In the genomic region with DNA sequence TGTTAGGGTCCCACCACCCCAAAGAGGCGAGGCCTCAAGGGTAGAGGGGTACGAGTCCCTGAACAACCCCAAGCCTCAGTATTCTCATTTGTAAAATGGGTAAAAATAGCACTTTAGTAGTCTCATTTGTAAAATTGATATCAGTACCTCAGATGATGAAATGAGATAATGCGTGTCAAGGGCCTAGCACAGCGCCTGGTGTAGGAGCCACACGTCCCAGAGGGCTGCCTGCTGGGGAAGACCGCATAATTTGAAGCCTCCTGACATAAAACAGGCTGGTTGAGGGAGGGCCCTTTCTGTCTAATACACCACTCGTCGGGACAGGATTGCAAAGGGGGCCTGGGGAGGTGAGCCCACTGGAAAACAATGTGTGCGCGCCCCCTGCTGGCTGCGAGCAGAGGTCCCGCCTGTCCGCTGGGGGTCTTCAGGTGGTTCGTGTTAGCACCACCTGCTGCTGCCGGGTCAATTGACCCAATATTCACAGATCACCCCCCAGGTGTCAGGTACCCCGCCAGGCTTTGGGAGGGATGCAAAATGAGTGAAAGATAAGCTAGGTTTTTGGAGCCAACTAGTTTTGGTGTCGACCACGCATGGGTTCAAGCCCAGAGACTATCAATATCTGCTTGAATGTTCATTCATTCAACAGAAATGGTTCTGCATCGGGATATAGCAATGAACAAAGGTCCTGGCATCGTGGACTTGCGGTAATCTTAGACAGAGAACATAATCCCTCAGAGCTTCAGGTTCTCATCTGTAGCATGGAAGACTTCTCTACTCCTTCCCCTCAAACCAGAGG, we compare ENCODE assay signal across 1 cellular context.
TF ChIP-seq lines count a peak whose summit lies in the region.

No MANE protein-coding gene starts in this region.

TF ChIP-seq in HepG2, 621 proteins besides CTCF, POLR2A, EP300 and RAD21 (continued from another document and continues in another):
- TF ChIP-seq, protein P1, sequence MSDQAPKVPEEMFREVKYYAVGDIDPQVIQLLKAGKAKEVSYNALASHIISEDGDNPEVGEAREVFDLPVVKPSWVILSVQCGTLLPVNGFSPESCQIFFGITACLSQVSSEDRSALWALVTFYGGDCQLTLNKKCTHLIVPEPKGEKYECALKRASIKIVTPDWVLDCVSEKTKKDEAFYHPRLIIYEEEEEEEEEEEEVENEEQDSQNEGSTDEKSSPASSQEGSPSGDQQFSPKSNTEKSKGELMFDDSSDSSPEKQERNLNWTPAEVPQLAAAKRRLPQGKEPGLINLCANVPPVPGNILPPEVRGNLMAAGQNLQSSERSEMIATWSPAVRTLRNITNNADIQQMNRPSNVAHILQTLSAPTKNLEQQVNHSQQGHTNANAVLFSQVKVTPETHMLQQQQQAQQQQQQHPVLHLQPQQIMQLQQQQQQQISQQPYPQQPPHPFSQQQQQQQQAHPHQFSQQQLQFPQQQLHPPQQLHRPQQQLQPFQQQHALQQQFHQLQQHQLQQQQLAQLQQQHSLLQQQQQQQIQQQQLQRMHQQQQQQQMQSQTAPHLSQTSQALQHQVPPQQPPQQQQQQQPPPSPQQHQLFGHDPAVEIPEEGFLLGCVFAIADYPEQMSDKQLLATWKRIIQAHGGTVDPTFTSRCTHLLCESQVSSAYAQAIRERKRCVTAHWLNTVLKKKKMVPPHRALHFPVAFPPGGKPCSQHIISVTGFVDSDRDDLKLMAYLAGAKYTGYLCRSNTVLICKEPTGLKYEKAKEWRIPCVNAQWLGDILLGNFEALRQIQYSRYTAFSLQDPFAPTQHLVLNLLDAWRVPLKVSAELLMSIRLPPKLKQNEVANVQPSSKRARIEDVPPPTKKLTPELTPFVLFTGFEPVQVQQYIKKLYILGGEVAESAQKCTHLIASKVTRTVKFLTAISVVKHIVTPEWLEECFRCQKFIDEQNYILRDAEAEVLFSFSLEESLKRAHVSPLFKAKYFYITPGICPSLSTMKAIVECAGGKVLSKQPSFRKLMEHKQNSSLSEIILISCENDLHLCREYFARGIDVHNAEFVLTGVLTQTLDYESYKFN (CRISPR knock-in tag; conservative IDR thresholded peaks at IDR 0.05), result no peak
- TF ChIP-seq PCBP1 (IDR thresholded peaks at IDR 0.05; ENCODE audit: borderline replicate concordance, low read depth, low read length) (no peak), FOXA1 (IDR thresholded peaks at IDR 0.05) (no peak), FOXA1 (CRISPR knock-in tag; IDR thresholded peaks at IDR 0.05) (0 out of 2 replicates have a peak, but pooled peaks have one; percentile 13), HOXA9 (CRISPR knock-in tag; IDR thresholded peaks at IDR 0.05; ENCODE audit: borderline replicate concordance) (0 out of 2 replicates have a peak, but pooled peaks have one; percentile 31), SUZ12 (IDR thresholded peaks at IDR 0.05; ENCODE audit: low read depth, low read length) (no peak), MIXL1 (CRISPR knock-in tag; IDR thresholded peaks at IDR 0.05) (no peak), KDM2A (CRISPR knock-in tag; IDR thresholded peaks at IDR 0.05; ENCODE audit: borderline replicate concordance, low read depth) (peak; percentile 67; the same call in 1 of the 2 replicates), ZNF572 (CRISPR knock-in tag; IDR thresholded peaks at IDR 0.05) (peak; percentile 89; the same call in 1 of the 2 replicates), NFKB2 (CRISPR knock-in tag; IDR thresholded peaks at IDR 0.05; ENCODE audit: borderline replicate concordance) (0 out of 2 replicates have a peak, but pooled peaks have one; percentile 47), ZNF691 (CRISPR knock-in tag; IDR thresholded peaks at IDR 0.05; ENCODE audit: borderline replicate concordance, low read depth) (no peak), ZNF569 (CRISPR knock-in tag; IDR thresholded peaks at IDR 0.05; ENCODE audit: borderline replicate concordance) (no peak), SALL1 (CRISPR knock-in tag; IDR thresholded peaks at IDR 0.05) (peak; percentile 46), ZNF772 (CRISPR knock-in tag; IDR thresholded peaks at IDR 0.05) (0 out of 2 replicates have a peak, but pooled peaks have one; percentile 38), YY1 (IDR thresholded peaks at IDR 0.05; ENCODE audit: insufficient read depth, insufficient replicate concordance, low read depth, low read length) (peak; percentile 30), ERF (CRISPR knock-in tag; IDR thresholded peaks at IDR 0.05) (peak; percentile 54; the same call in 1 of the 2 replicates), MAX (IDR thresholded peaks at IDR 0.05) (peak; percentile 34; the same call in 1 of the 2 replicates), PHF21A (CRISPR knock-in tag; IDR thresholded peaks at IDR 0.05) (peak; percentile 34; the same call in 1 of the 2 replicates), KLF13 (CRISPR knock-in tag; IDR thresholded peaks at IDR 0.05) (no peak), ZNF737 (CRISPR knock-in tag; IDR thresholded peaks at IDR 0.05; ENCODE audit: borderline replicate concordance) (no peak), ZBTB2 (CRISPR knock-in tag; IDR thresholded peaks at IDR 0.05; ENCODE audit: low read depth) (no peak), ZBTB25 (CRISPR knock-in tag; IDR thresholded peaks at IDR 0.05) (peak; percentile 59; the same call in 1 of the 2 replicates), NCOA1 (CRISPR knock-in tag; IDR thresholded peaks at IDR 0.05) (no peak), TRIM24 (CRISPR knock-in tag; IDR thresholded peaks at IDR 0.05) (no peak), MZF1 (CRISPR knock-in tag; IDR thresholded peaks at IDR 0.05; ENCODE audit: borderline replicate concordance) (no peak), CCDC6 (CRISPR knock-in tag; IDR thresholded peaks at IDR 0.05) (0 out of 2 replicates have a peak, but pooled peaks have one; percentile 46), SNAPC5 (CRISPR knock-in tag; IDR thresholded peaks at IDR 0.05; ENCODE audit: borderline replicate concordance) (no peak), SOX13 (IDR thresholded peaks at IDR 0.05) (no peak), SOX13 (CRISPR knock-in tag; conservative IDR thresholded peaks at IDR 0.05 in 1 of 2, IDR thresholded peaks at IDR 0.05 in 1 of 2) (0 out of 4 replicates have a peak, but pooled peaks of 1 of the 2 experiments have one; percentile 30)
- TF ChIP-seq, protein P2, sequence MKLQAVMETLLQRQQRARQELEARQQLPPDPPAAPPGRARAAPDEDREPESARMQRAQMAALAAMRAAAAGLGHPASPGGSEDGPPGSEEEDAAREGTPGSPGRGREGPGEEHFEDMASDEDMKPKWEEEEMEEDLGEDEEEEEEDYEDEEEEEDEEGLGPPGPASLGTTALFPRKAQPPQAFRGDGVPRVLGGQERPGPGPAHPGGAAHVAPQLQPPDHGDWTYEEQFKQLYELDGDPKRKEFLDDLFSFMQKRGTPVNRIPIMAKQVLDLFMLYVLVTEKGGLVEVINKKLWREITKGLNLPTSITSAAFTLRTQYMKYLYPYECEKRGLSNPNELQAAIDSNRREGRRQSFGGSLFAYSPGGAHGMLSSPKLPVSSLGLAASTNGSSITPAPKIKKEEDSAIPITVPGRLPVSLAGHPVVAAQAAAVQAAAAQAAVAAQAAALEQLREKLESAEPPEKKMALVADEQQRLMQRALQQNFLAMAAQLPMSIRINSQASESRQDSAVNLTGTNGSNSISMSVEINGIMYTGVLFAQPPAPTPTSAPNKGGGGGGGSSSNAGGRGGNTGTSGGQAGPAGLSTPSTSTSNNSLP (IDR thresholded peaks at IDR 0.05; ENCODE audit: low read depth, low read length), result 0 out of 2 replicates have a peak, but pooled peaks have one; percentile 30
- TF ChIP-seq, protein P3, sequence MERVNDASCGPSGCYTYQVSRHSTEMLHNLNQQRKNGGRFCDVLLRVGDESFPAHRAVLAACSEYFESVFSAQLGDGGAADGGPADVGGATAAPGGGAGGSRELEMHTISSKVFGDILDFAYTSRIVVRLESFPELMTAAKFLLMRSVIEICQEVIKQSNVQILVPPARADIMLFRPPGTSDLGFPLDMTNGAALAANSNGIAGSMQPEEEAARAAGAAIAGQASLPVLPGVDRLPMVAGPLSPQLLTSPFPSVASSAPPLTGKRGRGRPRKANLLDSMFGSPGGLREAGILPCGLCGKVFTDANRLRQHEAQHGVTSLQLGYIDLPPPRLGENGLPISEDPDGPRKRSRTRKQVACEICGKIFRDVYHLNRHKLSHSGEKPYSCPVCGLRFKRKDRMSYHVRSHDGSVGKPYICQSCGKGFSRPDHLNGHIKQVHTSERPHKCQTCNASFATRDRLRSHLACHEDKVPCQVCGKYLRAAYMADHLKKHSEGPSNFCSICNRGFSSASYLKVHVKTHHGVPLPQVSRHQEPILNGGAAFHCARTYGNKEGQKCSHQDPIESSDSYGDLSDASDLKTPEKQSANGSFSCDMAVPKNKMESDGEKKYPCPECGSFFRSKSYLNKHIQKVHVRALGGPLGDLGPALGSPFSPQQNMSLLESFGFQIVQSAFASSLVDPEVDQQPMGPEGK (CRISPR knock-in tag; IDR thresholded peaks at IDR 0.05), result peak; percentile 84
- TF ChIP-seq, protein P4, sequence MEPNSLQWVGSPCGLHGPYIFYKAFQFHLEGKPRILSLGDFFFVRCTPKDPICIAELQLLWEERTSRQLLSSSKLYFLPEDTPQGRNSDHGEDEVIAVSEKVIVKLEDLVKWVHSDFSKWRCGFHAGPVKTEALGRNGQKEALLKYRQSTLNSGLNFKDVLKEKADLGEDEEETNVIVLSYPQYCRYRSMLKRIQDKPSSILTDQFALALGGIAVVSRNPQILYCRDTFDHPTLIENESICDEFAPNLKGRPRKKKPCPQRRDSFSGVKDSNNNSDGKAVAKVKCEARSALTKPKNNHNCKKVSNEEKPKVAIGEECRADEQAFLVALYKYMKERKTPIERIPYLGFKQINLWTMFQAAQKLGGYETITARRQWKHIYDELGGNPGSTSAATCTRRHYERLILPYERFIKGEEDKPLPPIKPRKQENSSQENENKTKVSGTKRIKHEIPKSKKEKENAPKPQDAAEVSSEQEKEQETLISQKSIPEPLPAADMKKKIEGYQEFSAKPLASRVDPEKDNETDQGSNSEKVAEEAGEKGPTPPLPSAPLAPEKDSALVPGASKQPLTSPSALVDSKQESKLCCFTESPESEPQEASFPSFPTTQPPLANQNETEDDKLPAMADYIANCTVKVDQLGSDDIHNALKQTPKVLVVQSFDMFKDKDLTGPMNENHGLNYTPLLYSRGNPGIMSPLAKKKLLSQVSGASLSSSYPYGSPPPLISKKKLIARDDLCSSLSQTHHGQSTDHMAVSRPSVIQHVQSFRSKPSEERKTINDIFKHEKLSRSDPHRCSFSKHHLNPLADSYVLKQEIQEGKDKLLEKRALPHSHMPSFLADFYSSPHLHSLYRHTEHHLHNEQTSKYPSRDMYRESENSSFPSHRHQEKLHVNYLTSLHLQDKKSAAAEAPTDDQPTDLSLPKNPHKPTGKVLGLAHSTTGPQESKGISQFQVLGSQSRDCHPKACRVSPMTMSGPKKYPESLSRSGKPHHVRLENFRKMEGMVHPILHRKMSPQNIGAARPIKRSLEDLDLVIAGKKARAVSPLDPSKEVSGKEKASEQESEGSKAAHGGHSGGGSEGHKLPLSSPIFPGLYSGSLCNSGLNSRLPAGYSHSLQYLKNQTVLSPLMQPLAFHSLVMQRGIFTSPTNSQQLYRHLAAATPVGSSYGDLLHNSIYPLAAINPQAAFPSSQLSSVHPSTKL (CRISPR knock-in tag; IDR thresholded peaks at IDR 0.05), result 0 out of 2 replicates have a peak, but pooled peaks have one; percentile 43
- TF ChIP-seq, protein P5, sequence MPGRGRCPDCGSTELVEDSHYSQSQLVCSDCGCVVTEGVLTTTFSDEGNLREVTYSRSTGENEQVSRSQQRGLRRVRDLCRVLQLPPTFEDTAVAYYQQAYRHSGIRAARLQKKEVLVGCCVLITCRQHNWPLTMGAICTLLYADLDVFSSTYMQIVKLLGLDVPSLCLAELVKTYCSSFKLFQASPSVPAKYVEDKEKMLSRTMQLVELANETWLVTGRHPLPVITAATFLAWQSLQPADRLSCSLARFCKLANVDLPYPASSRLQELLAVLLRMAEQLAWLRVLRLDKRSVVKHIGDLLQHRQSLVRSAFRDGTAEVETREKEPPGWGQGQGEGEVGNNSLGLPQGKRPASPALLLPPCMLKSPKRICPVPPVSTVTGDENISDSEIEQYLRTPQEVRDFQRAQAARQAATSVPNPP (CRISPR knock-in tag; IDR thresholded peaks at IDR 0.05), result no peak
- TF ChIP-seq, protein P6, sequence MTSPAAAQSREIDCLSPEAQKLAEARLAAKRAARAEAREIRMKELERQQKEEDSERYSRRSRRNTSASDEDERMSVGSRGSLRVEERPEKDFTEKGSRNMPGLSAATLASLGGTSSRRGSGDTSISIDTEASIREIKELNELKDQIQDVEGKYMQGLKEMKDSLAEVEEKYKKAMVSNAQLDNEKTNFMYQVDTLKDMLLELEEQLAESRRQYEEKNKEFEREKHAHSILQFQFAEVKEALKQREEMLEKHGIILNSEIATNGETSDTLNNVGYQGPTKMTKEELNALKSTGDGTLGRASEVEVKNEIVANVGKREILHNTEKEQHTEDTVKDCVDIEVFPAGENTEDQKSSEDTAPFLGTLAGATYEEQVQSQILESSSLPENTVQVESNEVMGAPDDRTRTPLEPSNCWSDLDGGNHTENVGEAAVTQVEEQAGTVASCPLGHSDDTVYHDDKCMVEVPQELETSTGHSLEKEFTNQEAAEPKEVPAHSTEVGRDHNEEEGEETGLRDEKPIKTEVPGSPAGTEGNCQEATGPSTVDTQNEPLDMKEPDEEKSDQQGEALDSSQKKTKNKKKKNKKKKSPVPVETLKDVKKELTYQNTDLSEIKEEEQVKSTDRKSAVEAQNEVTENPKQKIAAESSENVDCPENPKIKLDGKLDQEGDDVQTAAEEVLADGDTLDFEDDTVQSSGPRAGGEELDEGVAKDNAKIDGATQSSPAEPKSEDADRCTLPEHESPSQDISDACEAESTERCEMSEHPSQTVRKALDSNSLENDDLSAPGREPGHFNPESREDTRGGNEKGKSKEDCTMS (CRISPR knock-in tag; conservative IDR thresholded peaks at IDR 0.05), result no peak
